8 cellular contexts compared by ENCODE assay signal in the genomic region with DNA sequence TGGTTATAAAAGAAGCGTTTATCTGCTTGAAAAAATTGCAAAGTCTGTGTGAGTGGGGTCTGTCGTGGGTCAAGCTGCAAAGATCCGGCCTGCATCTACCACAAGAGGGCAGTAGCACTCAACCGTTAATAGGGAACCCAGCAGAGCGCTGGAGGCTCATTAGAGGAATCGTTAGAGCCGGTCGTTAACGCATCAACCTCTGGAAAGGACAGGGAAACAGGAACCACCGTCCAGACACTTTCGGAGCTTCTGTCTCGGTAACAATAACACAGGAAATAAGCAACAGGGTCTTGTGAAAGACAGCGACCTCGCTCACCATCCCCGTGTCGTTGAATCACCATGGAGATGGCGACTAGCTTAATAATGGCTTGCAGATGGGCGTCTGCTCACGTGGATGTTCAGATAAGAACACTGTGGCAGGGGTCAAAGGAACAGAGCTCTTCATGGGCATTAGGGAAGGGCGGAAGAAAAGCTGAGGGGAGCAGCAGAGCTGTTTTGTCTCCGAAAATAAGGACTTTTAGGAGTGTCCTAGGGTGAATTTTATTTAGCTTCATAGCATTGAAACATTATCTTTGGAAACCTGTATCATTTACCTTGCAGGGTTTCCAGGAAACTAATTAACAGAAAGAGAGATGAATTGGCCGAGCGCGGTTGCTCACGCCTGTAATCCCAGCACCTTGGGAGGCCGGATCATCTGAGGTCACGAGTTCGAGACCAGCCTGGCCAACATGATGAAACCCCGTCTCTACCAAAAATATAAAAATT. TPM values are rescaled to one million over a fixed set of nuclear protein-coding genes. Genes with fewer than 3 reads are reported as not detected.
DNase-seq lines count a peak whose midpoint lies in the region; ATAC-seq and TF ChIP-seq lines count a peak whose summit lies in the region.

No MANE protein-coding gene starts in this region.

- TF ChIP-seq RAD21 in liver (IDR thresholded peaks at IDR 0.05), result peak; percentile 95 to 98

- no peaks in the 10 kb centered on the region for H3K9me3 ChIP-seq in duodenal mucosa (ENCODE audit: control insufficient read depth in 1 of 2, low read length in 2 of 2)
- H3K9me3 ChIP-seq in liver (ENCODE audit: control insufficient read depth in 4 of 4, low read length in 3 of 4), result no peaks in the 10 kb centered on the region

- H3K4me3 ChIP-seq in duodenal mucosa (ENCODE audit: low read depth in 1 of 2, low read length in 2 of 2), result peak overlapping the region; percentile 74 to 91
- peak overlapping the region in 2 of 3 donors; percentile 14 to 20 for H3K4me3 ChIP-seq in liver (ENCODE audit: low read depth in 1 of 3, low read length in 3 of 3)

- H3K9ac ChIP-seq in duodenal mucosa (ENCODE audit: low read depth in 1 of 2, low read length in 2 of 2), result peak overlapping the region; percentile 31 to 53
- H3K9ac ChIP-seq in liver (ENCODE audit: low read depth in 1 of 2, low read length in 2 of 2), result peak overlapping the region; percentile 1 to 2

- TF ChIP-seq POLR2A in GM18505 (IDR thresholded peaks at IDR 0.05; ENCODE audit: borderline replicate concordance, extremely low read depth, insufficient read depth, insufficient read length), result no peak

- H3K27ac ChIP-seq in duodenal mucosa (ENCODE audit: low read depth, low read length), result no peak overlapping the region
- H3K27ac ChIP-seq in liver (ENCODE audit: low read depth in 1 of 2, low read length in 2 of 2), result peak overlapping the region in 1 of 2 donors; percentile 31

- peak; percentile 86 for TF ChIP-seq CTCF in liver (IDR thresholded peaks at IDR 0.05; ENCODE audit: low read depth, low read length, missing input control)

- peaks cover 0 to 7% of the 10 kb centered on the region in 2 donors for H3K4me1 ChIP-seq in duodenal mucosa (ENCODE audit: control insufficient read depth in 1 of 2, insufficient read depth in 2 of 2, low read length in 2 of 2)
- peaks cover 0 to 5% (median 3%) of the 10 kb centered on the region in 4 donors for H3K4me1 ChIP-seq in liver (ENCODE audit: control insufficient read depth in 4 of 4, insufficient read depth in 4 of 4, low read length in 3 of 4)

- H3K36me3 ChIP-seq in duodenal mucosa (ENCODE audit: control insufficient read depth in 1 of 2, insufficient read depth in 2 of 2, low read length in 2 of 2), result no peaks in the 10 kb centered on the region
- no peaks in the 10 kb centered on the region for H3K36me3 ChIP-seq in liver (ENCODE audit: control insufficient read depth in 4 of 4, insufficient read depth in 3 of 4, low read depth in 1 of 4, low read length in 3 of 4)

- ATAC-seq in HG03139 (IDR thresholded peaks at IDR 0.05; ENCODE audit: unreplicated experiment), result peak; percentile 61
- ATAC-seq in GM18505 (IDR thresholded peaks at IDR 0.05; ENCODE audit: unreplicated experiment), result no peak

- DNase-seq in Daoy (ENCODE audit: low read depth) (peak; percentile 82), NCI-H69 (lab: John Stamatoyannopoulos, UW) (peak; percentile 98)
- peak; percentile 64 for DNase-seq in activated CD4-positive, alpha-beta T cell treated with anti-CD3 and anti-CD28 coated beads, Interleukin-2, amount 50 U/mL, for 1 hour
- DNase-seq in stimulated activated CD4-positive, alpha-beta T cell treated with anti-CD3 and anti-CD28 coated beads, Interleukin-4, amount 100 ng/mL, for 24 hours, result peak; percentile 78

- no peaks in the 10 kb centered on the region for H3K27me3 ChIP-seq in duodenal mucosa (ENCODE audit: control insufficient read depth in 1 of 2, insufficient read depth in 2 of 2, low read length in 2 of 2)
- no peaks in the 10 kb centered on the region for H3K27me3 ChIP-seq in liver (ENCODE audit: control insufficient read depth in 4 of 4, insufficient read depth in 4 of 4, low read length in 3 of 4)

- 24% methylated on average over 29 of the region's 29 CpGs for WGBS in liver

TF ChIP-seq in liver, 16 proteins besides CTCF, POLR2A, EP300 and RAD21:
- TF ChIP-seq, protein P1, sequence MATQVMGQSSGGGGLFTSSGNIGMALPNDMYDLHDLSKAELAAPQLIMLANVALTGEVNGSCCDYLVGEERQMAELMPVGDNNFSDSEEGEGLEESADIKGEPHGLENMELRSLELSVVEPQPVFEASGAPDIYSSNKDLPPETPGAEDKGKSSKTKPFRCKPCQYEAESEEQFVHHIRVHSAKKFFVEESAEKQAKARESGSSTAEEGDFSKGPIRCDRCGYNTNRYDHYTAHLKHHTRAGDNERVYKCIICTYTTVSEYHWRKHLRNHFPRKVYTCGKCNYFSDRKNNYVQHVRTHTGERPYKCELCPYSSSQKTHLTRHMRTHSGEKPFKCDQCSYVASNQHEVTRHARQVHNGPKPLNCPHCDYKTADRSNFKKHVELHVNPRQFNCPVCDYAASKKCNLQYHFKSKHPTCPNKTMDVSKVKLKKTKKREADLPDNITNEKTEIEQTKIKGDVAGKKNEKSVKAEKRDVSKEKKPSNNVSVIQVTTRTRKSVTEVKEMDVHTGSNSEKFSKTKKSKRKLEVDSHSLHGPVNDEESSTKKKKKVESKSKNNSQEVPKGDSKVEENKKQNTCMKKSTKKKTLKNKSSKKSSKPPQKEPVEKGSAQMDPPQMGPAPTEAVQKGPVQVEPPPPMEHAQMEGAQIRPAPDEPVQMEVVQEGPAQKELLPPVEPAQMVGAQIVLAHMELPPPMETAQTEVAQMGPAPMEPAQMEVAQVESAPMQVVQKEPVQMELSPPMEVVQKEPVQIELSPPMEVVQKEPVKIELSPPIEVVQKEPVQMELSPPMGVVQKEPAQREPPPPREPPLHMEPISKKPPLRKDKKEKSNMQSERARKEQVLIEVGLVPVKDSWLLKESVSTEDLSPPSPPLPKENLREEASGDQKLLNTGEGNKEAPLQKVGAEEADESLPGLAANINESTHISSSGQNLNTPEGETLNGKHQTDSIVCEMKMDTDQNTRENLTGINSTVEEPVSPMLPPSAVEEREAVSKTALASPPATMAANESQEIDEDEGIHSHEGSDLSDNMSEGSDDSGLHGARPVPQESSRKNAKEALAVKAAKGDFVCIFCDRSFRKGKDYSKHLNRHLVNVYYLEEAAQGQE (IDR thresholded peaks at IDR 0.05), result peak; percentile 39
- TF ChIP-seq, protein P2, sequence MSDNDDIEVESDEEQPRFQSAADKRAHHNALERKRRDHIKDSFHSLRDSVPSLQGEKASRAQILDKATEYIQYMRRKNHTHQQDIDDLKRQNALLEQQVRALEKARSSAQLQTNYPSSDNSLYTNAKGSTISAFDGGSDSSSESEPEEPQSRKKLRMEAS (IDR thresholded peaks at IDR 0.05), result peak; percentile 16
- TF ChIP-seq RXRA (IDR thresholded peaks at IDR 0.05), result peak; percentile 54 to 73
- TF ChIP-seq TAF1 (conservative IDR thresholded peaks at IDR 0.05), result no peak
- TF ChIP-seq EGR1 (IDR thresholded peaks at IDR 0.05; ENCODE audit: low read depth in 2 of 2), result no peak
- TF ChIP-seq NR2F2 (IDR thresholded peaks at IDR 0.05), result peak; percentile 69
- no peak for TF ChIP-seq GABPA (IDR thresholded peaks at IDR 0.05 in 1 of 2, conservative IDR thresholded peaks at IDR 0.05 in 1 of 2)
- no peak for TF ChIP-seq FOXA1 (IDR thresholded peaks at IDR 0.05)
- no peak for TF ChIP-seq JUND (IDR thresholded peaks at IDR 0.05)
- TF ChIP-seq SP1 (IDR thresholded peaks at IDR 0.05), result peak; percentile 54
- no peak for TF ChIP-seq HNF4G (IDR thresholded peaks at IDR 0.05)
- TF ChIP-seq, protein P3, sequence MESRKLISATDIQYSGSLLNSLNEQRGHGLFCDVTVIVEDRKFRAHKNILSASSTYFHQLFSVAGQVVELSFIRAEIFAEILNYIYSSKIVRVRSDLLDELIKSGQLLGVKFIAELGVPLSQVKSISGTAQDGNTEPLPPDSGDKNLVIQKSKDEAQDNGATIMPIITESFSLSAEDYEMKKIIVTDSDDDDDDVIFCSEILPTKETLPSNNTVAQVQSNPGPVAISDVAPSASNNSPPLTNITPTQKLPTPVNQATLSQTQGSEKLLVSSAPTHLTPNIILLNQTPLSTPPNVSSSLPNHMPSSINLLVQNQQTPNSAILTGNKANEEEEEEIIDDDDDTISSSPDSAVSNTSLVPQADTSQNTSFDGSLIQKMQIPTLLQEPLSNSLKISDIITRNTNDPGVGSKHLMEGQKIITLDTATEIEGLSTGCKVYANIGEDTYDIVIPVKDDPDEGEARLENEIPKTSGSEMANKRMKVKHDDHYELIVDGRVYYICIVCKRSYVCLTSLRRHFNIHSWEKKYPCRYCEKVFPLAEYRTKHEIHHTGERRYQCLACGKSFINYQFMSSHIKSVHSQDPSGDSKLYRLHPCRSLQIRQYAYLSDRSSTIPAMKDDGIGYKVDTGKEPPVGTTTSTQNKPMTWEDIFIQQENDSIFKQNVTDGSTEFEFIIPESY (IDR thresholded peaks at IDR 0.05), result no peak
- TF ChIP-seq, protein P4, sequence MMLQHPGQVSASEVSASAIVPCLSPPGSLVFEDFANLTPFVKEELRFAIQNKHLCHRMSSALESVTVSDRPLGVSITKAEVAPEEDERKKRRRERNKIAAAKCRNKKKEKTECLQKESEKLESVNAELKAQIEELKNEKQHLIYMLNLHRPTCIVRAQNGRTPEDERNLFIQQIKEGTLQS (IDR thresholded peaks at IDR 0.05), result no peak
- no peak for TF ChIP-seq FOXA2 (IDR thresholded peaks at IDR 0.05)
- TF ChIP-seq YY1 (IDR thresholded peaks at IDR 0.05), result peak; percentile 48
- peak in 1 of 2 donors; percentile 6 for TF ChIP-seq HNF4A (conservative IDR thresholded peaks at IDR 0.05)

RNA-seq across cellular contexts. Expression of a gene that starts 11.9 kb away (rescaled TPM):
- total RNA-seq in Daoy (2014; rRNA removed; shearing (Covaris generic)), result 7.1 and 9.7 TPM in 2 replicates
- 10 to 100 TPM in 1 of 2 donors, 1 to 10 TPM in 1; 8.5 to 11.4 TPM for total RNA-seq in liver
- polyA plus RNA-seq in liver, result 10 to 100 TPM in 1 of 2 donors, 1 to 10 TPM in 1; 7.0 to 25.7 TPM
